Comparison of ENCODE assay signal across 14 cellular contexts in genomic region chr22:46113110-46113909, GRCh38. TPM values are rescaled to one million over a fixed set of nuclear protein-coding genes. Genes with fewer than 3 reads are reported as not detected.
A peak's percentile ranks its signal among the peaks of the same experiment; 100 is the strongest.
DNase-seq lines count a peak whose midpoint lies in the region; ATAC-seq and TF ChIP-seq lines count a peak whose summit lies in the region.
"Had no signal": no experiment of that assay in that cellular context is flagged by ENCODE, and none has a peak within 500 bp of the region (broad histone marks: within the 10 kb centered on the region; RNA-seq: fewer than 3 reads in every experiment).

No MANE protein-coding gene starts in this region.

- H3K4me3 Mint-ChIP-seq in T-helper 17 cell, result no peak overlapping the region
- H3K4me3 Mint-ChIP-seq: IgD-negative memory B cell; stimulated activated naive CD8-positive, alpha-beta T cell treated with anti-CD3 and anti-CD28 coated beads, Interleukin-15, Interleukin-2, amounts not matched to agents 100 ng/mL and 50 ng/mL, for 24 hours had no signal

- TF ChIP-seq CTCF in 22Rv1 (IDR thresholded peaks at IDR 0.05), result no peak
- TF ChIP-seq CTCF in gastroesophageal sphincter (IDR thresholded peaks at IDR 0.05), result no peak
- TF ChIP-seq CTCF in GM10266 (IDR thresholded peaks at IDR 0.05; ENCODE audit: control insufficient read depth, insufficient read depth, low read depth, missing control alignments), result no peak

- H3K36me3 ChIP-seq in gastroesophageal sphincter, result peaks cover 0 to 56% of the 10 kb centered on the region in 2 donors
- peaks cover 21 to 35% (median 33%) of the 10 kb centered on the region in 3 donors for H3K36me3 ChIP-seq in skeletal muscle tissue (ENCODE audit: control insufficient read depth in 3 of 3, insufficient read depth in 3 of 3, low read length in 3 of 3)

- no peak for TF ChIP-seq EP300 in gastroesophageal sphincter (IDR thresholded peaks at IDR 0.05)

- H3K4me1 ChIP-seq in gastroesophageal sphincter (peaks cover 0 to 90% (median 66%) of the 10 kb centered on the region in 3 donors), skeletal muscle tissue (ENCODE audit: control insufficient read depth in 3 of 3, insufficient read depth in 3 of 3, low read length in 3 of 3) (peaks cover 73 to 85% (median 83%) of the 10 kb centered on the region in 3 donors)

- peaks cover under 1% of the 10 kb centered on the region for H3K4me1 Mint-ChIP-seq in T-helper 17 cell

- ATAC-seq in T-helper 17 cell, result no peak
- no peak for ATAC-seq in gastroesophageal sphincter
- no peak for ATAC-seq in GM18519 (IDR thresholded peaks at IDR 0.05; ENCODE audit: low FRiP score, unreplicated experiment)

- H3K9me3 ChIP-seq in T-helper 17 cell (ENCODE audit: control insufficient read depth, low read length, poor library complexity, severe bottlenecking) (no peaks in the 10 kb centered on the region), gastroesophageal sphincter (no peaks in the 10 kb centered on the region), skeletal muscle tissue (ENCODE audit: control insufficient read depth in 3 of 3, low read length in 3 of 3) (no peaks in the 10 kb centered on the region)

- H3K27me3 Mint-ChIP-seq in T-helper 17 cell, result no peaks in the 10 kb centered on the region
- H3K27me3 Mint-ChIP-seq: IgD-negative memory B cell; stimulated activated naive CD8-positive, alpha-beta T cell treated with anti-CD3 and anti-CD28 coated beads, Interleukin-15, Interleukin-2, amounts not matched to agents 100 ng/mL and 50 ng/mL, for 24 hours had no signal

- H3K27me3 ChIP-seq in gastroesophageal sphincter, result no peaks in the 10 kb centered on the region
- no peaks in the 10 kb centered on the region for H3K27me3 ChIP-seq in skeletal muscle tissue (ENCODE audit: control insufficient read depth in 3 of 3, insufficient read depth in 3 of 3, low read length in 3 of 3)

- peak overlapping the region; percentile 20 to 74 (median 57) for H3K9ac ChIP-seq in skeletal muscle tissue (ENCODE audit: low read depth in 1 of 3, low read length in 3 of 3)

- H3K4me3 ChIP-seq in gastroesophageal sphincter, result no peak overlapping the region
- H3K4me3 ChIP-seq in skeletal muscle tissue (ENCODE audit: low read length in 3 of 3), result peak overlapping the region in 1 of 3 donors; percentile 13

- no peaks in the 10 kb centered on the region for H3K36me3 Mint-ChIP-seq in T-helper 17 cell (ENCODE audit: low read depth)
- H3K36me3 Mint-ChIP-seq: IgD-negative memory B cell had no signal

- peak overlapping the region; percentile 79 for H3K27ac ChIP-seq in 22Rv1
- peak overlapping the region; percentile 2 to 97 (median 78) for H3K27ac ChIP-seq in gastroesophageal sphincter
- H3K27ac ChIP-seq in skeletal muscle tissue (ENCODE audit: low read depth, low read length), result peak overlapping the region; percentile 51

- no peak for TF ChIP-seq POLR2A in gastroesophageal sphincter (IDR thresholded peaks at IDR 0.05)

- peak overlapping the region; percentile 59 for H3K27ac Mint-ChIP-seq in T-helper 17 cell
- H3K27ac Mint-ChIP-seq: stimulated activated naive CD8-positive, alpha-beta T cell treated with anti-CD3 and anti-CD28 coated beads, Interleukin-15, Interleukin-2, amounts not matched to agents 100 ng/mL and 50 ng/mL, for 24 hours had no signal

- 20% methylated on average over 1 of the region's 25 CpGs; no CpG with 5 or more reads in 1 of the 2 donors for WGBS in gastroesophageal sphincter (ENCODE audit: low coverage in 1 of 2), 2 donors

- DNase-seq in T-helper 17 cell (no peak), HPDE6-E6E7 (ENCODE audit: extremely low spot score) (no peak), GM10266 (ENCODE audit: extremely low spot score) (no peak), nucleus accumbens (lab: John Stamatoyannopoulos, UW) (no peak)
- DNase-seq: activated CD4-positive, alpha-beta T cell treated with anti-CD3 and anti-CD28 coated beads, Interleukin-2, amount 50 U/mL, for 4 hours; NCI-H1436 treated with DMSO at 0.1 percent for 48 hours; NCI-H510A treated with DMSO at 0.1 percent for 48 hours; T-helper 9 cell had no signal

RNA-seq across cellular contexts. Expression of gene PPARA, which starts 37.0 kb away (rescaled TPM):
- total RNA-seq in T-helper 17 cell (10 to 100 TPM; 11.7 to 12.3 TPM), gastroesophageal sphincter (10 to 100 TPM; 19.5 to 28.5 (median 26.9) TPM), skeletal muscle tissue (18.8 TPM)
